In the genomic region with DNA sequence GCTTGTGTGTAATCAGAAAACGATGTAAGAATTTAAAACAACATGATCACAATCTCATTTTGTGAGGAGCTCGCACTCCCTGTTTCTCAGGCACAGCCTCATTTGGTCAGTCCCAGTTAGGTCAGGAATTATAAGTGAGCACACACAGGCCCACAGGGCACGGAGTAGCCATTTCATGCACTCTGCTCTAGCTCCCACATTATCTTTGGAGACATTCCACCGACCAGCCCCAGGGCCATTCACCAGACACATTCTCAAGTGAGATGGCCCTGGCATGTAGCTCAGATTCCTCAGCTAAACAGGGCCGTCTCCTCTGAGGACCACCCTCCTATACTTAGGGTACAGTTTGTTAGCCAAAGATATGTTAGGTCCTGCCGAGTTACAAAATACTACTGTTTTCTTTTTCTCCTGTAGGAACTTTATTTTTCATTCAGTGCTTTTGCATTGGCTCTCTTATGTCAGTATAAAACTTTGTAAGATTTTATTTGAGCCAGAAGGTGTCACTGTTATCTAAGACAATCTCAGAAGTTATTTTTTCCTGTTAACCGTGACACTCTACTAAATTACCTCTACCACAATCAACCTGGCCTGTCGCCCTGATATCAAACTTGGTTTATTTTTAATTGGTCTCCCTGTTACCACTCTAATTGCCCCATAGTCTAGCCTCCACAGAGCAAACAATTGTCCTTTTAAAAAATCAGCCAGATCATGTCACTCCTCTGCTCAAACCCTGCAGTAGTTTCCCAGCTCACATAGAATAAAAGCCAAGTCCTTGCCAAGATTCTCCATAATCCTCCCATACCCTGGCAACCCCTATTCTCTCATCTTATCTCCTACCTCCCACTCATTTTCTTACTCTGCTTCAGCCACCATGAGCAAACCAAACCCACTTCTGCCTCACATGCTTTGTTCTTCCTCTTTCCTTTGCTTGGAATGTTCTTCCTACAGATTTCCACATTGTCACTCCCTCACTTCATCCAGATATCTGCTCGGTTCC, we compare ENCODE assay signal across 8 cellular contexts.
DNase-seq lines count a peak whose midpoint lies in the region; ATAC-seq, FAIRE-seq and TF ChIP-seq lines count a peak whose summit lies in the region.

No MANE protein-coding gene starts in this region.

- WGBS in mesodermal cell (ENCODE audit: insufficient coverage in 2 of 2), 2 experiments = 74 to 75% methylated on average over 4 of the region's 9 CpGs

- TF ChIP-seq CTCF in LNCAP (IDR thresholded peaks at IDR 0.05) = peak; percentile 44
- no peak for TF ChIP-seq CTCF in bronchial epithelial cell (IDR thresholded peaks at IDR 0.05; ENCODE audit: insufficient read depth, low read length, severe bottlenecking)
- TF ChIP-seq CTCF in GM20000 (IDR thresholded peaks at IDR 0.05; ENCODE audit: extremely low read depth, missing control alignments) = no peak

- POLR2A ChIA-PET in HEK293T (lab: Yijun Ruan, JAX) = interaction anchor here (0.7 kb wide), 1 partner anchor 681 kb away, joined by 5 read pairs; the partner anchor contains the start of gene STAG1

- peaks cover 1% of the 10 kb centered on the region for H3K36me3 ChIP-seq in bronchial epithelial cell (ENCODE audit: control insufficient read depth, insufficient read depth, low read length)
- H3K36me3 ChIP-seq in mesodermal cell (ENCODE audit: control insufficient read depth, insufficient read depth, low read length) = peaks cover 13% of the 10 kb centered on the region

- CTCF ChIA-PET in HEK293T (lab: Yijun Ruan, JAX) = interaction anchor here (0.5 to 1.6 kb wide), 7 partner anchors 287 to 1039 kb away, joined by 3 to 9 read pairs (median 3); partner anchors contain the start of gene STAG1

- FAIRE-seq in bronchial epithelial cell (lab: Jason Lieb, UNC) = no peak

- DNase-seq in COLO829 (ENCODE audit: low spot score) = peak; percentile 40
- DNase-seq in bronchial epithelial cell (ENCODE audit: low read depth) = peak; percentile 13
- no peak for DNase-seq in HEK293T (ENCODE audit: extremely low spot score)
- no peak for DNase-seq in 8988T
- no peak for DNase-seq in GM20000 (ENCODE audit: low spot score)

- no peaks in the 10 kb centered on the region for H3K27me3 ChIP-seq in bronchial epithelial cell (ENCODE audit: control insufficient read depth, insufficient read depth, low read length)

- peak overlapping the region; percentile 87 for H3K27ac ChIP-seq in mesodermal cell (ENCODE audit: low read depth, low read length, severe bottlenecking)

- H3K9me3 ChIP-seq in mesodermal cell (ENCODE audit: control insufficient read depth, low read length) = no peaks in the 10 kb centered on the region

- peaks cover 13% of the 10 kb centered on the region for H3K4me1 ChIP-seq in mesodermal cell (ENCODE audit: control insufficient read depth, insufficient read depth, low read length, poor library complexity, severe bottlenecking)

- no peak overlapping the region for H3K4me3 ChIP-seq in bronchial epithelial cell (ENCODE audit: low read depth, low read length)
- no peak overlapping the region for H3K4me3 ChIP-seq in mesodermal cell (ENCODE audit: extremely low read depth, insufficient read depth, low read length, poor library complexity, severe bottlenecking)

- no peak for ATAC-seq in GM19397 (IDR thresholded peaks at IDR 0.05; ENCODE audit: unreplicated experiment)

TF ChIP-seq in HEK293T, 16 proteins besides CTCF, POLR2A, EP300 and RAD21:
- TF ChIP-seq PKNOX1 (IDR thresholded peaks at IDR 0.05) = no peak
- TF ChIP-seq ELF4 (IDR thresholded peaks at IDR 0.05) = no peak
- TF ChIP-seq SUZ12 (IDR thresholded peaks at IDR 0.05) = no peak
- no peak for TF ChIP-seq FOXK2 (IDR thresholded peaks at IDR 0.05)
- TF ChIP-seq FOXA1 (IDR thresholded peaks at IDR 0.05) = no peak
- no peak for TF ChIP-seq NFRKB (IDR thresholded peaks at IDR 0.05)
- TF ChIP-seq ZNF384 (IDR thresholded peaks at IDR 0.05) = no peak
- TF ChIP-seq FOXM1 (IDR thresholded peaks at IDR 0.05; ENCODE audit: borderline replicate concordance) = no peak
- TF ChIP-seq HDGF (IDR thresholded peaks at IDR 0.05; ENCODE audit: borderline replicate concordance) = no peak
TF ChIP-seq in HEK293T: peak in this region for 0.

Comparison
In these comparisons a context has a peak if more than half of its experiments do, and no peak if none do; other contexts are left out.
1. DNase-seq: peak in COLO829 (single experiment) and bronchial epithelial cell (single experiment); none in HEK293T (single experiment), 8988T (single experiment) and GM20000 (single experiment).